In the genomic region with DNA sequence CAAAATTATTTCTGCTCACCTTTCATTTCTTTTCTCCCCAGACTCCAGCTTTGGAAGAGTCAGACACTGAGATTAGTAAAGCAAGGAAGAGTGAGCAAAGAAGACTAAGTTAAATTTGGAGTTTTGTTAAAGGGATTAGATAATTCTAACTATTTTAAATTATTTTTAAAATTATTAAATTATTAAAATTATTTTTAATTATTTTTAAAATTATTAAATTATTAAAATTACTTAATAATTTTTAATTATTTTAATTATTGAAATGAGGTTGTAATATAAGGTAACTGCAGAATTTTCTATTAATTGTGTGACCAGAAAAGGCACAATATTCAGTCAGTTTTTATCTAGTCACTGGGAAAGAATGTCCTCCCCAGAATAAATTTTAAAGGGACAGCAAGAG, we compare ENCODE assay signal across 27 cellular contexts.
"Had no signal": no experiment of that assay in that cellular context is flagged by ENCODE, and none has a peak within 500 bp of the region (broad histone marks: within the 10 kb centered on the region; RNA-seq: fewer than 3 reads in every experiment).

No MANE protein-coding gene starts in this region.

- H3K4me3 Mint-ChIP-seq: naive B cell; natural killer cell; nephron progenitor cell; neural progenitor cell; stimulated activated effector memory CD8-positive, alpha-beta T cell treated with anti-CD3 and anti-CD28 coated beads, Interleukin-12 subunit alpha, Interleukin-12 subunit beta, amount 100 ng/mL, for 72 hours had no signal

- H3K4me1 ChIP-seq: heart right ventricle, left lung, lower lobe of right lung, neural progenitor cell, right atrium auricular region, right lobe of liver, stomach, testis, thyroid gland, transverse colon, upper lobe of left lung, vagina had no signal

- H3K9me3 Mint-ChIP-seq: naive B cell; natural killer cell; nephron progenitor cell; neural progenitor cell; stimulated activated effector memory CD8-positive, alpha-beta T cell treated with anti-CD3 and anti-CD28 coated beads, Interleukin-12 subunit alpha, Interleukin-12 subunit beta, amount 100 ng/mL, for 72 hours had no signal

- DNase-seq: heart right ventricle; left colon; left lung; lower lobe of right lung; mammary epithelial cell; mesenchymal stem cell; naive B cell; natural killer cell; nephron progenitor cell; occipital lobe; right lobe of liver; spleen; stimulated activated CD4-positive, alpha-beta T cell treated with anti-CD3 and anti-CD28 coated beads, Interleukin-4, amount 100 ng/mL, for 24 hours; stimulated activated naive CD4-positive, alpha-beta T cell treated with Interleukin-2 at 50 U/mL for 16 hours; stomach; testis; thyroid gland; transverse colon; upper lobe of left lung had no signal

- H3K9me3 ChIP-seq: heart right ventricle, left lung, lower lobe of right lung, neutrophil, right atrium auricular region, right lobe of liver, spleen, stomach, testis, thyroid gland, transverse colon, upper lobe of left lung, vagina had no signal

- H3K27me3 ChIP-seq: heart right ventricle, hepatocyte, left lung, neural progenitor cell, neutrophil, right atrium auricular region, right lobe of liver, spleen, stomach, testis, thyroid gland, transverse colon, upper lobe of left lung, vagina had no signal

- H3K27ac Mint-ChIP-seq: naive B cell; nephron progenitor cell; neural progenitor cell; stimulated activated effector memory CD8-positive, alpha-beta T cell treated with anti-CD3 and anti-CD28 coated beads, Interleukin-12 subunit alpha, Interleukin-12 subunit beta, amount 100 ng/mL, for 72 hours had no signal

- H3K36me3 ChIP-seq: heart right ventricle, left lung, lower lobe of right lung, neural progenitor cell, neutrophil, right atrium auricular region, right lobe of liver, spleen, stomach, thyroid gland, transverse colon, upper lobe of left lung, vagina had no signal

- FAIRE-seq: keratinocyte had no signal

- H3K36me3 Mint-ChIP-seq: naive B cell; natural killer cell; neural progenitor cell; stimulated activated effector memory CD8-positive, alpha-beta T cell treated with anti-CD3 and anti-CD28 coated beads, Interleukin-12 subunit alpha, Interleukin-12 subunit beta, amount 100 ng/mL, for 72 hours had no signal

- H3K4me1 Mint-ChIP-seq: naive B cell, nephron progenitor cell had no signal

- H3K27ac ChIP-seq: heart right ventricle, hepatocyte, left lung, lower lobe of right lung, neural progenitor cell, neutrophil, right atrium auricular region, right lobe of liver, skin epidermis, spleen, stomach, testis, thyroid gland, transverse colon, upper lobe of left lung, vagina had no signal

- ATAC-seq: heart right ventricle; left colon; left lung; lower lobe of right lung; natural killer cell; right lobe of liver; stimulated activated effector memory CD8-positive, alpha-beta T cell treated with anti-CD3 and anti-CD28 coated beads, Interleukin-12 subunit alpha, Interleukin-12 subunit beta, amount 100 ng/mL, for 72 hours had no signal

- H3K4me3 ChIP-seq: heart right ventricle, hepatocyte, left lung, lower lobe of right lung, neural progenitor cell, right atrium auricular region, right lobe of liver, skin epidermis, spleen, stomach, testis, thyroid gland, transverse colon, upper lobe of left lung, vagina had no signal
